Comparison of ENCODE assay signal across 32 cellular contexts in the genomic region with DNA sequence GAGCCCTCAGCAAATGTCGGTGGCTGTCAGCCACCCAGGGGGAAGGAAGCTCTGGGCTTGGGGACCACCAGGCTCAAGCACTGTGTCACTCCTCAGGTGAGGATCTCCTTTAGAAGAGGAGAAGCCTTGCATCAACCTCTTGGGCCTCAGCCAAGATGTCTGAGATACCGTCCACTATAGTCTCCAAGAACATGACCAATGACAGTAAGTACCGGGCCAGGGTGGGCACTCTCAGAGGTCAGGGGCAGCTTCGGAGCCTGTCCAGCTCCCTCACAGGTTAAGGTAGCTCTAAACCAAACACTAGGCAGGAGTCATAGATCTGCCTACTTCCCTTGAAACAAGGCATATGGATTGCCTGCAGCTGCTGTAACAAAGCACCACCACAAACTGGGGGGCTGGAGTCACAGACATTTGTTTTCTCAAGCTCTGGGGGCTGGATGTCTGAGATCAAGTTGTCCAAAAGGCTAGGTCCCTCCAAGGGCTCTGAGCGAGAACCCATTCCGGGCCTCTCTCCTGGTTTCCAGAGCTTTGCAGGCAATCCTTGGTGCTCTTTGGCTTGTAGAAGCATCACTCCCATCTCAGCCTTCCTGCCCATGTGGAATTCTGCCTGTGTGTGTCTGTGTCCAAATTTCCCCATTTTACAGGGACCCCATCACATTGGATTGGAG. TPM values are rescaled to one million over a fixed set of nuclear protein-coding genes. Genes with fewer than 3 reads are reported as not detected.
"Had no signal": no experiment of that assay in that cellular context is flagged by ENCODE, and none has a peak within 500 bp of the region (broad histone marks: within the 10 kb centered on the region; RNA-seq: fewer than 3 reads in every experiment).

No MANE protein-coding gene starts in this region.

- H3K36me3 Mint-ChIP-seq: activated naive CD4-positive, alpha-beta T cell treated with anti-CD3 and anti-CD28 coated beads, Interleukin-2, amount 10 ng/mL, durations not matched to agents 7 days and 5 days; activated naive CD8-positive, alpha-beta T cell; brain had no signal

- H3K4me3 Mint-ChIP-seq: activated CD4-positive, alpha-beta T cell treated with anti-CD3 and anti-CD28 coated beads, Interleukin-2, amount 10 ng/mL, durations not matched to agents 24 days and 14 days; activated CD8-positive, alpha-beta T cell treated with anti-CD3 and anti-CD28 coated beads for 36 hours; activated naive CD4-positive, alpha-beta T cell treated with anti-CD3 and anti-CD28 coated beads, Interleukin-2, amount 10 ng/mL, durations not matched to agents 7 days and 5 days; activated naive CD8-positive, alpha-beta T cell; activated naive CD8-positive, alpha-beta T cell treated with anti-CD3 and anti-CD28 coated beads, Interleukin-2, amount 50 U/mL, for 24 hours; T-helper 1 cell treated with Interleukin-12 subunit alpha and Interleukin-12 subunit beta and Interleukin-4 antibody, amounts not matched to agents 30 μg/mL and 1 μg/mL, for 36 hours; T-helper 2 cell treated with Interferon-gamma antibody and Interleukin-4, amounts not matched to agents 5 μg/mL and 100 μg/mL, for 36 hours had no signal

- H3K36me3 ChIP-seq: MG63, Peyer's patch, SJSA1 had no signal

- H3K4me3 ChIP-seq: MG63, Peyer's patch, SJSA1 had no signal

- DNase-seq: activated CD4-positive, alpha-beta T cell treated with anti-CD3 and anti-CD28 coated beads, Interleukin-2, amount 10 ng/mL, durations not matched to agents 24 days and 14 days; activated CD4-positive, alpha-beta T cell treated with anti-CD3 and anti-CD28 coated beads, Interleukin-2, amount 50 U/mL, for 4 hours; activated CD8-positive, alpha-beta T cell treated with anti-CD3 and anti-CD28 coated beads for 36 hours; activated naive CD4-positive, alpha-beta T cell treated with anti-CD3 and anti-CD28 coated beads, Interleukin-2, amount 10 ng/mL, durations not matched to agents 7 days and 5 days; activated naive CD8-positive, alpha-beta T cell treated with anti-CD3 and anti-CD28 coated beads, Interleukin-2, amount 50 U/mL, for 24 hours; activated T-cell treated with anti-CD3 and anti-CD28 coated beads, Interleukin-2, amount 50 U/mL, for 1 hour; anterior cingulate cortex; Kasumi-1; KG1; MG63; NCI-H1048; NCI-H1105 treated with DMSO at 0.1 percent for 48 hours; NCI-H1436; NCI-H1694; NCI-H2029; NCI-H345; NCI-H510A; NCI-H526; NCI-H748 treated with DMSO at 0.1 percent for 48 hours; NK-92 treated with Interleukin-12 subunit alpha and Interleukin-12 subunit beta, amount 100 ng/mL, for 24 hours; PC-3; RPMI8226; SK-N-SH had no signal

- H3K9me3 Mint-ChIP-seq: activated CD4-positive, alpha-beta T cell treated with anti-CD3 and anti-CD28 coated beads, Interleukin-2, amount 10 ng/mL, durations not matched to agents 24 days and 14 days; activated CD8-positive, alpha-beta T cell treated with anti-CD3 and anti-CD28 coated beads for 36 hours; activated naive CD4-positive, alpha-beta T cell treated with anti-CD3 and anti-CD28 coated beads, Interleukin-2, amount 10 ng/mL, durations not matched to agents 7 days and 5 days; activated naive CD8-positive, alpha-beta T cell treated with anti-CD3 and anti-CD28 coated beads, Interleukin-2, amount 50 U/mL, for 24 hours; activated T-helper 2 cell treated with anti-CD3 and anti-CD28 coated beads, Interferon-gamma antibody, Interleukin-2, Interleukin-4, amounts not matched to agents 10 μg/mL and 5 μg/mL and 100 μg/mL, durations not matched to agents 14 hours and 24 hours and 36 hours; T-helper 1 cell treated with Interleukin-12 subunit alpha and Interleukin-12 subunit beta and Interleukin-4 antibody, amounts not matched to agents 30 μg/mL and 1 μg/mL, for 36 hours; T-helper 2 cell treated with Interferon-gamma antibody and Interleukin-4, amounts not matched to agents 5 μg/mL and 100 μg/mL, for 36 hours had no signal

- H3K27ac ChIP-seq: Peyer's patch, SJSA1 had no signal

- H3K9me3 ChIP-seq: MG63, Peyer's patch, SJSA1, SK-N-SH had no signal

- ATAC-seq: activated CD8-positive, alpha-beta T cell treated with anti-CD3 and anti-CD28 coated beads for 36 hours; activated naive CD8-positive, alpha-beta T cell treated with anti-CD3 and anti-CD28 coated beads, Interleukin-2, amount 50 U/mL, for 24 hours; PC-3 had no signal

- H3K4me1 ChIP-seq: Peyer's patch, SJSA1 had no signal

- H3K27ac Mint-ChIP-seq: activated CD4-positive, alpha-beta T cell treated with anti-CD3 and anti-CD28 coated beads, Interleukin-2, amount 10 ng/mL, durations not matched to agents 24 days and 14 days; activated CD8-positive, alpha-beta T cell treated with anti-CD3 and anti-CD28 coated beads for 36 hours; activated naive CD4-positive, alpha-beta T cell treated with anti-CD3 and anti-CD28 coated beads, Interleukin-2, amount 10 ng/mL, durations not matched to agents 7 days and 5 days; activated naive CD8-positive, alpha-beta T cell; activated naive CD8-positive, alpha-beta T cell treated with anti-CD3 and anti-CD28 coated beads, Interleukin-2, amount 50 U/mL, for 24 hours; activated T-helper 2 cell treated with anti-CD3 and anti-CD28 coated beads, Interferon-gamma antibody, Interleukin-2, Interleukin-4, amounts not matched to agents 10 μg/mL and 5 μg/mL and 100 μg/mL, durations not matched to agents 14 hours and 24 hours and 36 hours; T-helper 1 cell treated with Interleukin-12 subunit alpha and Interleukin-12 subunit beta and Interleukin-4 antibody, amounts not matched to agents 30 μg/mL and 1 μg/mL, for 36 hours; T-helper 2 cell treated with Interferon-gamma antibody and Interleukin-4, amounts not matched to agents 5 μg/mL and 100 μg/mL, for 36 hours had no signal

- H3K27me3 ChIP-seq: Peyer's patch had no signal

- H3K4me1 Mint-ChIP-seq: activated CD4-positive, alpha-beta T cell treated with anti-CD3 and anti-CD28 coated beads, Interleukin-2, amount 10 ng/mL, durations not matched to agents 24 days and 14 days; activated naive CD8-positive, alpha-beta T cell treated with anti-CD3 and anti-CD28 coated beads, Interleukin-2, amount 50 U/mL, for 24 hours had no signal

RNA-seq across cellular contexts. Expression of gene CFAP100, which starts 1.3 kb away (rescaled TPM):
- total RNA-seq: activated CD4-positive, alpha-beta T cell treated with anti-CD3 and anti-CD28 coated beads, Interleukin-2, amount 10 ng/mL, durations not matched to agents 24 days and 14 days; activated CD8-positive, alpha-beta memory T cell treated with anti-CD3 and anti-CD28 coated beads for 36 hours; activated CD8-positive, alpha-beta T cell treated with anti-CD3 and anti-CD28 coated beads for 36 hours; activated T-helper 2 cell treated with anti-CD3 and anti-CD28 coated beads, Interferon-gamma antibody, Interleukin-2, Interleukin-4, amounts not matched to agents 10 μg/mL and 5 μg/mL and 100 μg/mL, durations not matched to agents 14 hours and 24 hours and 36 hours; bronchial epithelial cell; PC-3; Peyer's patch; SJSA1 had no signal
- polyA plus RNA-seq: SK-N-SH had no signal

RNA-seq across cellular contexts. Expression of gene KLF15, which starts 38.8 kb away (rescaled TPM):
- total RNA-seq: PC-3 had no signal
